In the genomic region with DNA sequence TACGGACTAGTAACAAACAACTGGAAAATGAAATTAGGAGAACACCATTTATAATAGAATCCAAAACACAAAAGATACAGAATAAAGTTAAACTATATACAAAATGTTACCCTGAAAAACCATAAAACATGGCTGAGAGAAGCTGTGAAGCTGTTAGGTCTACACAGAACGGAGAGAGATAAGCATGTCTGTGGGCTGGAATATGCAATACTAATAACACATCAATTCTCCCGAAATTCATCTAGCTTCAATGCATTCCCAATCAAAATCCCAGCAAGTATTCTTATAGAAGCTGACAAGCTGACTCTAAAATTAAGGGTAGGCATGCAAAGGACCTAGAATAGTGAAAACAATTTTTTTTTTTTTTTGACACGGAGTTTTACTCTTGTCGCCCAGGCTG, we compare ENCODE assay signal across 28 cellular contexts.
"Had no signal": no experiment of that assay in that cellular context is flagged by ENCODE, and none has a peak within 500 bp of the region (broad histone marks: within the 10 kb centered on the region; RNA-seq: fewer than 3 reads in every experiment).

No MANE protein-coding gene starts in this region.

- H3K9me3 Mint-ChIP-seq: dendritic cell treated with granulocyte-macrophage colony-stimulating factor and Interleukin-4, amounts not matched to agents 40 ng/mL and 50 ng/mL, for 4 days; effector memory CD8-positive, alpha-beta T cell had no signal

- FAIRE-seq: endometrium, endothelial cell of umbilical vein had no signal

- H3K4me3 ChIP-seq: colonic mucosa, coronary artery, dorsolateral prefrontal cortex, esophagus muscularis mucosa, esophagus squamous epithelium, gastrocnemius medialis, gastroesophageal sphincter, heart left ventricle, heart right ventricle, hepatocyte had no signal

- H3K27me3 ChIP-seq: colonic mucosa, dorsolateral prefrontal cortex, esophagus muscularis mucosa, esophagus squamous epithelium, foreskin keratinocyte, gastrocnemius medialis, gastroesophageal sphincter, heart left ventricle, heart right ventricle, hepatocyte had no signal

- H3K36me3 ChIP-seq: colonic mucosa, gastrocnemius medialis had no signal

- H3K27ac Mint-ChIP-seq: dendritic cell treated with granulocyte-macrophage colony-stimulating factor and Interleukin-4, amounts not matched to agents 40 ng/mL and 50 ng/mL, for 4 days; endodermal cell had no signal

- H3K27ac ChIP-seq: colonic mucosa, coronary artery, dorsolateral prefrontal cortex, epithelial cell of prostate, esophagus muscularis mucosa, esophagus squamous epithelium, foreskin keratinocyte, gastrocnemius medialis, gastroesophageal sphincter, heart left ventricle, heart right ventricle, hepatocyte had no signal

- H3K4me2 ChIP-seq: hepatocyte had no signal

- H3K4me1 ChIP-seq: colonic mucosa, foreskin keratinocyte, gastroesophageal sphincter had no signal

- DNase-seq: colonic mucosa; cortex of kidney; dermis blood vessel endothelial cell; dorsolateral prefrontal cortex; effector CD4-positive, alpha-beta T cell; effector CD8-positive, alpha-beta T cell; effector memory CD4-positive, alpha-beta T cell; effector memory CD8-positive, alpha-beta T cell; endodermal cell; erythroblast; esophagus squamous epithelium; foreskin fibroblast; foreskin keratinocyte; foreskin melanocyte; gastrocnemius medialis; glutamatergic neuron; head of caudate nucleus; heart left ventricle; heart right ventricle had no signal

- H3K9me3 ChIP-seq: colonic mucosa, esophagus muscularis mucosa, esophagus squamous epithelium, gastrocnemius medialis, gastroesophageal sphincter, heart left ventricle, heart right ventricle had no signal

- ATAC-seq: effector memory CD8-positive, alpha-beta T cell; esophagus mucosa; foreskin keratinocyte; gastrocnemius medialis; gastroesophageal sphincter; heart left ventricle; heart right ventricle had no signal

- H3K4me3 Mint-ChIP-seq: dendritic cell treated with granulocyte-macrophage colony-stimulating factor and Interleukin-4, amounts not matched to agents 40 ng/mL and 50 ng/mL, for 4 days; effector memory CD8-positive, alpha-beta T cell; endodermal cell had no signal

- H3K27me3 Mint-ChIP-seq: dendritic cell treated with granulocyte-macrophage colony-stimulating factor and Interleukin-4, amounts not matched to agents 40 ng/mL and 50 ng/mL, for 4 days; effector memory CD8-positive, alpha-beta T cell had no signal

- H2AFZ ChIP-seq: hepatocyte had no signal
